In genomic region chr5:173721259-173722232, GRCh38 we compare ENCODE assay signal across 1 cellular context.
TF ChIP-seq lines count a peak whose summit lies in the region.

No MANE protein-coding gene starts in this region.

TF ChIP-seq in H1, 55 proteins besides CTCF, POLR2A, EP300 and RAD21:
- no peak for TF ChIP-seq SIN3A (conservative IDR thresholded peaks at IDR 0.05 in 1 of 2, IDR thresholded peaks at IDR 0.05 in 1 of 2; ENCODE audit: low read depth in 1 of 2, low read length in 2 of 2)
- TF ChIP-seq TEAD4 (IDR thresholded peaks at IDR 0.05; ENCODE audit: low read depth, low read length), result peak; percentile 85
- no peak for TF ChIP-seq SP2 (IDR thresholded peaks at IDR 0.05; ENCODE audit: low read length)
- TF ChIP-seq JUND (IDR thresholded peaks at IDR 0.05; ENCODE audit: low read length), result no peak
- no peak for TF ChIP-seq RNF2 (IDR thresholded peaks at IDR 0.05; ENCODE audit: borderline replicate concordance, low read depth, low read length, missing control alignments, poor library complexity, severe bottlenecking)
- TF ChIP-seq CREB1 (IDR thresholded peaks at IDR 0.05), result no peak
- no peak for TF ChIP-seq SUZ12 (IDR thresholded peaks at IDR 0.05; ENCODE audit: low read length)
